In the genomic region with DNA sequence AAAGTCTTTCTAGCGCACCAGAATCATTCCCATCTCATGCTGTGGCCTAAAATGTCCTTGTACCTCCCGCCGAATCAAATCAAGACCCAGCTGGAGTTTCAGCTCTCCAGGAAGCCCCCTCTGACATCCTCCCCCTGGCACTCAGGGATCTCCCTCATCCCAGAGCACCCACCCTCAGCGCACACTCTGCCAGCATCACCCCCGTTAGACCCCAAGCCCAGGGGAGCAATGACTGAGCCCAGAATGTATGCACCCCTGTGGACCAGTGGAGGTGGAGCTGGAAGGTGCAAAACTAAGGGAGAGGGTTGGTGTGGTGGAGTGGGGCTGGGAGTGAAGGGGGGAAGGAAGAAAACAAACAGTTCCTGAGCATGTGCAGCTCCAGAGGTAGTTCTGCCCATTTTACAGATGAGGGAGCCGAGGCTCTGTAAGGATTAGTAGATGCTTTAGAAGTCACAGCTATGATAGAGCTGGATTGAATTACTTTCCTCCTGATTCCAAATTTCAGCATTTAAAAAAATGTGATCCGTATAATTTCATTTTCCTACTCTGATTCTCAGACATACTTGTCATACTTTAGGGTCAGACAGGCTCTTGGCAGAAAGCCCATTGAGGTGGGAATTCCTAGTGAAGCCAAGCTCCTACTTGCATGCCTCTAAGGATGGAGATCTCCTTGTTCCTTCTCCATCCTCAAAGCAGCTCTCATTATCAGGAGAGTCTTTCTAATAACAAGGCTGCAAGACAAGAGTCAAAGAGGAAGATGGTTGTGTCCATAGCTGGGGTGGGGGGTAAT, we compare ENCODE assay signal across 23 cellular contexts.
DNase-seq lines count a peak whose midpoint lies in the region; ATAC-seq, FAIRE-seq and TF ChIP-seq lines count a peak whose summit lies in the region.
"Had no signal": no experiment of that assay in that cellular context is flagged by ENCODE, and none has a peak within 500 bp of the region (broad histone marks: within the 10 kb centered on the region; RNA-seq: fewer than 3 reads in every experiment).

No MANE protein-coding gene starts in this region.

- intact Hi-C loops in HepG2 (cut with micrococcal nuclease; ENCODE audit: unreplicated experiment): no loop called here
- intact Hi-C loops in right lobe of liver (cut with DNase I): no loop called here
- intact Hi-C loops in sciatic nerve (cut with DNase I): no loop called here

- CTCF ChIA-PET in HepG2 (lab: Yijun Ruan, JAX; ENCODE audit: low intra/inter-chr PET ratio, low total read pairs): no interaction called here

- in situ Hi-C loops in HepG2 (cut with HindIII; ENCODE audit: extremely low pct_ligation_motif_present, low pct_unique_long_range_greater_than_20kb): no loop called here

- H3K4me2 ChIP-seq in HepG2 (ENCODE audit: low read depth, low read length): no peak overlapping the region
- H3K4me2 ChIP-seq: BLaER1 had no signal

- no peak for TF ChIP-seq RAD21 in HepG2 (CRISPR knock-in tag; IDR thresholded peaks at IDR 0.05)

- TF ChIP-seq EP300 in HepG2 (IDR thresholded peaks at IDR 0.05; ENCODE audit: low read depth in 2 of 2, low read length in 2 of 2) (no peak), HepG2 (CRISPR knock-in tag; IDR thresholded peaks at IDR 0.05; ENCODE audit: borderline replicate concordance) (no peak)

- no peak overlapping the region for H3K4me3 ChIP-seq in HepG2 (replicated peaks in 1 of 3; ENCODE audit: insufficient read depth in 1 of 3, low read depth in 2 of 3, low read length in 3 of 3)
- no peak overlapping the region for H3K4me3 ChIP-seq in right lobe of liver
- H3K4me3 ChIP-seq: BLaER1, GM12878 had no signal

- WGBS in HepG2 (ENCODE audit: low lambda C conversion rate): 5% methylated on average over 7 of the region's 7 CpGs
- WGBS in right lobe of liver (ENCODE audit: insufficient coverage, low coverage, low lambda C conversion rate, missing lambda C conversion rate): 62% methylated on average over 5 of the region's 7 CpGs

- H3K9ac ChIP-seq in HepG2 (ENCODE audit: insufficient read depth, low read depth, low read length): no peak overlapping the region
- H3K9ac ChIP-seq: BLaER1 had no signal

- H4K20me1 ChIP-seq in HepG2 (ENCODE audit: insufficient read depth, low read length): peaks cover 9% of the 10 kb centered on the region; the same call in 1 of the 2 replicates
- H4K20me1 ChIP-seq: BLaER1 had no signal

- H3K36me3 ChIP-seq in HepG2 (replicated peaks in 1 of 2; ENCODE audit: control insufficient read depth in 1 of 2, insufficient read depth in 2 of 2, low read length in 2 of 2) (no peaks in the 10 kb centered on the region), right lobe of liver (no peaks in the 10 kb centered on the region)
- H3K36me3 ChIP-seq: BLaER1 had no signal

- no peaks in the 10 kb centered on the region for H3K27me3 ChIP-seq in HepG2 (ENCODE audit: control insufficient read depth in 1 of 2, insufficient read depth in 2 of 2, low read length in 2 of 2)
- no peaks in the 10 kb centered on the region for H3K27me3 ChIP-seq in right lobe of liver
- H3K27me3 ChIP-seq: BLaER1 had no signal

- BruUV-seq in HepG2 (replicated peaks; lab: Mats Ljungman, UMichigan): no TSS peak

- FAIRE-seq in HepG2 (lab: Jason Lieb, UNC): no peak
- FAIRE-seq: D721Med, G401.6, GM12878, GM18507, H1 had no signal

- no peaks in the 10 kb centered on the region for H3K4me1 ChIP-seq in HepG2 (ENCODE audit: insufficient read depth, low read length)
- H3K4me1 ChIP-seq in right lobe of liver: no peaks in the 10 kb centered on the region
- H3K4me1 ChIP-seq: BLaER1 had no signal

- no peak for ATAC-seq in HepG2
- ATAC-seq in right lobe of liver: no peak
- no peak for ATAC-seq in GM19328 (IDR thresholded peaks at IDR 0.05; ENCODE audit: unreplicated experiment)
- ATAC-seq in sciatic nerve: no peak
- ATAC-seq: GM12878, Panc1 had no signal

- DNase-seq in HepG2 (ENCODE audit: low spot score): no peak
- DNase-seq in right lobe of liver: no peak
- DNase-seq in astrocyte of the hippocampus (ENCODE audit: low read depth, low spot score): peak; percentile 76
- peak; percentile 12 for DNase-seq in kidney tubule cell (ENCODE audit: low spot score)
- no peak for DNase-seq in substantia nigra (lab: John Stamatoyannopoulos, UW)
- no peak for DNase-seq in LoVo (ENCODE audit: low spot score)
- no peak for DNase-seq in sciatic nerve (ENCODE audit: low spot score)
- DNase-seq: CD8-positive, alpha-beta memory T cell; DMS79; MM.1S; NCI-H1092 treated with DMSO at 0.1 percent for 48 hours; NCI-H1694 treated with DMSO at 0.1 percent for 48 hours; NCI-H2107; NCI-H2227 treated with DMSO at 0.1 percent for 48 hours; Right ventricle myocardium superior had no signal

- no peak for TF ChIP-seq CTCF in HepG2 (CRISPR knock-in tag; IDR thresholded peaks at IDR 0.05)
- TF ChIP-seq CTCF in right lobe of liver (IDR thresholded peaks at IDR 0.05): no peak

- POLR2A ChIA-PET in HepG2 (lab: Yijun Ruan, JAX): no interaction called here

- H3K79me2 ChIP-seq in HepG2 (ENCODE audit: insufficient read depth, low read length): no peaks in the 10 kb centered on the region

- H2AFZ ChIP-seq in HepG2 (ENCODE audit: low read length): no peak overlapping the region

- H3K27ac ChIP-seq in HepG2 (ENCODE audit: extremely low read length, insufficient read depth, low read length) (no peak overlapping the region), right lobe of liver (no peak overlapping the region), substantia nigra (ENCODE audit: low read depth, low read length, poor library complexity, severe bottlenecking) (no peak overlapping the region)
- H3K27ac ChIP-seq: BLaER1 had no signal

- TF ChIP-seq POLR2A in HepG2 (IDR thresholded peaks at IDR 0.05; ENCODE audit: insufficient read depth in 1 of 2, low read depth in 2 of 2, low read length in 2 of 2) (no peak), right lobe of liver (IDR thresholded peaks at IDR 0.05) (no peak)

- H3K9me3 ChIP-seq in HepG2 (ENCODE audit: low read length) (no peaks in the 10 kb centered on the region), right lobe of liver (no peaks in the 10 kb centered on the region)
- H3K9me3 ChIP-seq: BLaER1 had no signal

TF ChIP-seq in HepG2, 621 proteins besides CTCF, POLR2A, EP300 and RAD21:
- TF ChIP-seq DR1 (CRISPR knock-in tag; IDR thresholded peaks at IDR 0.05): no peak
- TF ChIP-seq SP140L (CRISPR knock-in tag; IDR thresholded peaks at IDR 0.05; ENCODE audit: borderline replicate concordance): no peak
- peak; percentile 27; the same call in 1 of the 2 replicates for TF ChIP-seq ZNF629 (CRISPR knock-in tag; conservative IDR thresholded peaks at IDR 0.05)

Comparison
In these comparisons a context has a peak if more than half of its experiments do, and no peak if none do; other contexts are left out.
1. DNase-seq: peak in astrocyte of the hippocampus (single experiment) and kidney tubule cell (single experiment); none in HepG2 (single experiment), right lobe of liver (0 of 3), substantia nigra (0 of 49), LoVo (single experiment) and sciatic nerve (single experiment).